12 cellular contexts compared by ENCODE assay signal in the genomic region with DNA sequence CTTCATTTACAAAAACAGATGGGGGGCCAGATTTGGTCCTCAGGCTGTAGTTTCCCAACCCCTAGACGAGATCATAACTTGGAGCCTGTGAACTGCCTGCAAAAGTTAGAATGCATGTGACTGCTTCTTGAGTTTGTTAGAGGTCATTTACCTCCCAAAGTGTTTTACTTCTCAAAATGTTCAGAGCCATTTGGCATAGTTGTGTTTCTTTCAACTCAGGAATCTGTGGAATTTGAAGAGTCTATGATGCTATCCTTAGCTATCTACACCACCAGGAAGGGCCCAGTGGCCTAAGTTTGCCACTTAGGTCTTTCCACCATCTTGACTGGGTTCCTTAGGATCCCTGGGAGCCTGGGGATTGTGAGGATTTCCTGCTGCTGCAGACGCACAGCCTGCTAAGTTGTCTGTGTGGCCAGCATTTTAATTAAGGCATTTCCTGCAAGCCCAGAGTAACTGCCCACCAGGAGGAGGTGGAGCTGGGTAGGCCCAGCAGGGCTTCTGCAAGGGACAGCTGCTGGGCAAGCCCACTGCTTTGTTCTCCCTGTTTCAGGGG. TPM values are rescaled to one million over a fixed set of nuclear protein-coding genes. Genes with fewer than 3 reads are reported as not detected.
DNase-seq lines count a peak whose midpoint lies in the region; ATAC-seq and TF ChIP-seq lines count a peak whose summit lies in the region.
"Had no signal": no experiment of that assay in that cellular context is flagged by ENCODE, and none has a peak within 500 bp of the region (broad histone marks: within the 10 kb centered on the region; RNA-seq: fewer than 3 reads in every experiment).

No MANE protein-coding gene starts in this region.

- peak; percentile 17 for TF ChIP-seq CTCF in choroid plexus epithelial cell (conservative IDR thresholded peaks at IDR 0.05; ENCODE audit: low read depth, low read length)

- ATAC-seq in HG03196 (IDR thresholded peaks at IDR 0.05; ENCODE audit: unreplicated experiment) (no peak), GM21737 (IDR thresholded peaks at IDR 0.05; ENCODE audit: unreplicated experiment) (no peak)

- DNase-seq in A172 (ENCODE audit: low spot score) = peak; percentile 51
- peak; percentile 53 for DNase-seq in HS-27A (ENCODE audit: low read depth)
- DNase-seq in choroid plexus epithelial cell (ENCODE audit: low read depth) = peak; percentile 94
- peak; percentile 42 for DNase-seq in left kidney (ENCODE audit: low read depth, low spot score)
- DNase-seq in midbrain (lab: John Stamatoyannopoulos, UW) = no peak
- no peak for DNase-seq in NCI-H1105 treated with DMSO at 0.1 percent for 48 hours (lab: John Stamatoyannopoulos, UW)
- DNase-seq: activated CD4-positive, alpha-beta memory T cell treated with anti-CD3 and anti-CD28 coated beads for 36 hours; AML-193; stimulated activated CD4-positive, alpha-beta T cell treated with anti-CD3 and anti-CD28 coated beads, Interleukin-4, amount 100 ng/mL, for 1 hour had no signal

- H3K4me3 ChIP-seq in choroid plexus epithelial cell (ENCODE audit: low read depth, low read length) = no peak overlapping the region
- H3K4me3 ChIP-seq: thoracic aorta had no signal

RNA-seq across cellular contexts. Expression of a gene that starts 53.1 kb away (rescaled TPM):
- total RNA-seq in A172 (2014; rRNA removed; shearing (Covaris generic)) = 56.5 and 61.8 TPM in 2 replicates

Comparison
In these comparisons a context has a peak if more than half of its experiments do, and no peak if none do; other contexts are left out.
1. DNase-seq: peak in A172 (single experiment), HS-27A (single experiment), choroid plexus epithelial cell (single experiment) and left kidney (single experiment); none in midbrain (single experiment) and NCI-H1105 treated with DMSO at 0.1 percent for 48 hours (single experiment).